5 cellular contexts compared by ENCODE assay signal in genomic region chr19:8101910-8102309, GRCh38. TPM values are rescaled to one million over a fixed set of nuclear protein-coding genes. Genes with fewer than 3 reads are reported as not detected.
"Had no signal": no experiment of that assay in that cellular context is flagged by ENCODE, and none has a peak within 500 bp of the region (broad histone marks: within the 10 kb centered on the region; RNA-seq: fewer than 3 reads in every experiment).

No MANE protein-coding gene starts in this region.

RNA-seq across cellular contexts. Expression of gene FBN3, which starts 47.5 kb away (rescaled TPM):
- total RNA-seq: HT-29, HT1080, IMR-90 had no signal
- polyA plus RNA-seq: IgD-negative memory B cell, IMR-90 had no signal

RNA-seq across cellular contexts. Expression of gene CCL25, which starts 49.4 kb away (rescaled TPM):
- total RNA-seq: HepG2, HT-29, HT1080, IMR-90 had no signal
- polyA plus RNA-seq: HepG2, IMR-90 had no signal
